In genomic region chr10:89952314-89952713, GRCh38 we compare ENCODE assay signal across 21 cellular contexts.
"Had no signal": no experiment of that assay in that cellular context is flagged by ENCODE, and none has a peak within 500 bp of the region (broad histone marks: within the 10 kb centered on the region; RNA-seq: fewer than 3 reads in every experiment).

No MANE protein-coding gene starts in this region.

- H3K4me3 ChIP-seq: MG63, SJSA1, SK-N-MC had no signal

- H3K9me3 ChIP-seq: MG63, SJSA1 had no signal

- H3K27me3 ChIP-seq: MG63, SJSA1 had no signal

- DNase-seq: IMR-90, Karpas-422, KG1, MG63, NCI-H1092, NCI-H1105 treated with DMSO at 0.1 percent for 48 hours, NCI-H1417 treated with DMSO at 0.1 percent for 48 hours, NCI-H1694, NCI-H187 treated with DMSO at 0.1 percent for 48 hours, NCI-H2029 treated with DMSO at 0.1 percent for 48 hours, NCI-H2171 treated with DMSO at 0.1 percent for 48 hours, NCI-H345, NCI-H510A treated with DMSO at 0.1 percent for 48 hours, NCI-H526, NCI-H82, Right ventricle myocardium superior, RPMI8226, SIG-M5 had no signal

- H3K4me1 ChIP-seq: SJSA1 had no signal

- ATAC-seq: HepG2 had no signal

- H3K27ac ChIP-seq: SJSA1, SK-N-MC had no signal

- H3K36me3 ChIP-seq: MG63, SJSA1 had no signal
